Comparison of ENCODE assay signal across 1 cellular context in the genomic region with DNA sequence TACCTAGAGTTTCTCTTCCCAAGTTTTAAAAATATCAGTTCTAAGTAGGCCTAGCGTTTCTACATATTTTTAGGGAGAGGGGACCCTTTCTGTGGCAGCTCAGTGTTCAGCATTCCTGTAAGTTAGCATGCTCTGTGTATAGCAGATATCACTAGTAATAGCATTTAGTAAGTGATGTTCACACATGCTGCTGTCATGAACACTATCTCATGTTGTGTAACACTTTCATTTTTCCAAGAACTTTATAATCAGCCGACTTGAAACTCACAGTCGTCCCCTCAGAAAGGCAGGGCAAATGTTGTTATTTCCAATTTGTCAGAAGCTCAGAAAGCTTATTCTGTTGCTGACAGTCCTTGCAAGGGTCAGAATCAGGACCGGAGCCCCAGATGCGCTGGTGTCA.
TF ChIP-seq lines count a peak whose summit lies in the region.

No MANE protein-coding gene starts in this region.

TF ChIP-seq in WTC11, 78 proteins besides CTCF, POLR2A, EP300 and RAD21 (continued from another document):
- TF ChIP-seq, protein P1, sequence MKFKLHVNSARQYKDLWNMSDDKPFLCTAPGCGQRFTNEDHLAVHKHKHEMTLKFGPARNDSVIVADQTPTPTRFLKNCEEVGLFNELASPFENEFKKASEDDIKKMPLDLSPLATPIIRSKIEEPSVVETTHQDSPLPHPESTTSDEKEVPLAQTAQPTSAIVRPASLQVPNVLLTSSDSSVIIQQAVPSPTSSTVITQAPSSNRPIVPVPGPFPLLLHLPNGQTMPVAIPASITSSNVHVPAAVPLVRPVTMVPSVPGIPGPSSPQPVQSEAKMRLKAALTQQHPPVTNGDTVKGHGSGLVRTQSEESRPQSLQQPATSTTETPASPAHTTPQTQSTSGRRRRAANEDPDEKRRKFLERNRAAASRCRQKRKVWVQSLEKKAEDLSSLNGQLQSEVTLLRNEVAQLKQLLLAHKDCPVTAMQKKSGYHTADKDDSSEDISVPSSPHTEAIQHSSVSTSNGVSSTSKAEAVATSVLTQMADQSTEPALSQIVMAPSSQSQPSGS (CRISPR knock-in tag; IDR thresholded peaks at IDR 0.05; ENCODE audit: borderline replicate concordance, low read depth), result no peak
- TF ChIP-seq KAT7 (CRISPR knock-in tag; IDR thresholded peaks at IDR 0.05; ENCODE audit: borderline replicate concordance), result no peak
- no peak for TF ChIP-seq GRHL2 (CRISPR knock-in tag; IDR thresholded peaks at IDR 0.05; ENCODE audit: insufficient replicate concordance, severe bottlenecking)
- TF ChIP-seq SMAD4 (CRISPR knock-in tag; IDR thresholded peaks at IDR 0.05), result no peak
- no peak for TF ChIP-seq FOXK1 (CRISPR knock-in tag; IDR thresholded peaks at IDR 0.05)
- TF ChIP-seq, protein P2, sequence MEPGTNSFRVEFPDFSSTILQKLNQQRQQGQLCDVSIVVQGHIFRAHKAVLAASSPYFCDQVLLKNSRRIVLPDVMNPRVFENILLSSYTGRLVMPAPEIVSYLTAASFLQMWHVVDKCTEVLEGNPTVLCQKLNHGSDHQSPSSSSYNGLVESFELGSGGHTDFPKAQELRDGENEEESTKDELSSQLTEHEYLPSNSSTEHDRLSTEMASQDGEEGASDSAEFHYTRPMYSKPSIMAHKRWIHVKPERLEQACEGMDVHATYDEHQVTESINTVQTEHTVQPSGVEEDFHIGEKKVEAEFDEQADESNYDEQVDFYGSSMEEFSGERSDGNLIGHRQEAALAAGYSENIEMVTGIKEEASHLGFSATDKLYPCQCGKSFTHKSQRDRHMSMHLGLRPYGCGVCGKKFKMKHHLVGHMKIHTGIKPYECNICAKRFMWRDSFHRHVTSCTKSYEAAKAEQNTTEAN (CRISPR knock-in tag; IDR thresholded peaks at IDR 0.05), result no peak
- TF ChIP-seq PREB (CRISPR knock-in tag; IDR thresholded peaks at IDR 0.05; ENCODE audit: borderline replicate concordance), result no peak
- TF ChIP-seq SOX15 (CRISPR knock-in tag; IDR thresholded peaks at IDR 0.05), result no peak
- TF ChIP-seq ZBTB21 (CRISPR knock-in tag; IDR thresholded peaks at IDR 0.05; ENCODE audit: borderline replicate concordance), result no peak
- TF ChIP-seq TCF7 (CRISPR knock-in tag; IDR thresholded peaks at IDR 0.05; ENCODE audit: low read depth), result no peak
- TF ChIP-seq, protein P3, sequence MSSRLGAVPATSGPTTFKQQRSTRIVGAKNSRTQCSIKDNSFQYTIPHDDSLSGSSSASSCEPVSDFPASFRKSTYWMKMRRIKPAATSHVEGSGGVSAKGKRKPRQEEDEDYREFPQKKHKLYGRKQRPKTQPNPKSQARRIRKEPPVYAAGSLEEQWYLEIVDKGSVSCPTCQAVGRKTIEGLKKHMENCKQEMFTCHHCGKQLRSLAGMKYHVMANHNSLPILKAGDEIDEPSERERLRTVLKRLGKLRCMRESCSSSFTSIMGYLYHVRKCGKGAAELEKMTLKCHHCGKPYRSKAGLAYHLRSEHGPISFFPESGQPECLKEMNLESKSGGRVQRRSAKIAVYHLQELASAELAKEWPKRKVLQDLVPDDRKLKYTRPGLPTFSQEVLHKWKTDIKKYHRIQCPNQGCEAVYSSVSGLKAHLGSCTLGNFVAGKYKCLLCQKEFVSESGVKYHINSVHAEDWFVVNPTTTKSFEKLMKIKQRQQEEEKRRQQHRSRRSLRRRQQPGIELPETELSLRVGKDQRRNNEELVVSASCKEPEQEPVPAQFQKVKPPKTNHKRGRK (CRISPR knock-in tag; IDR thresholded peaks at IDR 0.05; ENCODE audit: borderline replicate concordance), result no peak
- no peak for TF ChIP-seq ESRRA (CRISPR knock-in tag; IDR thresholded peaks at IDR 0.05; ENCODE audit: borderline replicate concordance)
- TF ChIP-seq ATF1 (CRISPR knock-in tag; IDR thresholded peaks at IDR 0.05), result no peak
